ENCODE assay signal across 1 cellular context in genomic region chr6:144063744-144064401, GRCh38.
TF ChIP-seq lines count a peak whose summit lies in the region.

No MANE protein-coding gene starts in this region.

TF ChIP-seq in HepG2, 621 proteins besides CTCF, POLR2A, EP300 and RAD21 (continued from another document and continues in another):
- TF ChIP-seq YEATS4 (CRISPR knock-in tag; IDR thresholded peaks at IDR 0.05; ENCODE audit: borderline replicate concordance) (peak; percentile 55), ZNF274 (CRISPR knock-in tag; IDR thresholded peaks at IDR 0.05) (no peak), ZNF280D (CRISPR knock-in tag; IDR thresholded peaks at IDR 0.05) (0 out of 2 replicates have a peak, but pooled peaks have one; percentile 23), CCDC6 (CRISPR knock-in tag; IDR thresholded peaks at IDR 0.05) (no peak; the same call in 1 of the 2 replicates), RNF2 (conservative IDR thresholded peaks at IDR 0.05; ENCODE audit: low read depth) (peak; percentile 75; the same call in 1 of the 2 replicates), DNMT3B (CRISPR knock-in tag; conservative IDR thresholded peaks at IDR 0.05) (0 out of 2 replicates have a peak, but pooled peaks have one; percentile 61), NFIB (CRISPR knock-in tag; IDR thresholded peaks at IDR 0.05; ENCODE audit: borderline replicate concordance) (no peak), HMGXB4 (CRISPR knock-in tag; IDR thresholded peaks at IDR 0.05; ENCODE audit: borderline replicate concordance in 1 of 2, low read depth in 1 of 2) (peak; percentile 76 to 87; a peak in 3 of 4 replicates), FOXP4 (CRISPR knock-in tag; IDR thresholded peaks at IDR 0.05) (peak; percentile 18; the same call in 1 of the 2 replicates), SAFB2 (CRISPR knock-in tag; IDR thresholded peaks at IDR 0.05; ENCODE audit: borderline replicate concordance, low read depth) (no peak; the same call in 1 of the 2 replicates), ELF1 (CRISPR knock-in tag; IDR thresholded peaks at IDR 0.05) (peak; percentile 22; the same call in 1 of the 2 replicates), HMG20A (CRISPR knock-in tag; IDR thresholded peaks at IDR 0.05; ENCODE audit: borderline replicate concordance) (no peak), SALL2 (CRISPR knock-in tag; IDR thresholded peaks at IDR 0.05) (peak; percentile 63), NCOA2 (CRISPR knock-in tag; IDR thresholded peaks at IDR 0.05) (no peak), BHLHE40 (IDR thresholded peaks at IDR 0.05; ENCODE audit: low read length) (no peak), MXD1 (CRISPR knock-in tag; IDR thresholded peaks at IDR 0.05) (no peak; the same call in 1 of the 2 replicates), MAZ (IDR thresholded peaks at IDR 0.05; ENCODE audit: borderline replicate concordance, low read depth, low read length) (peak; percentile 42; the same call in 1 of the 2 replicates), MAZ (CRISPR knock-in tag; IDR thresholded peaks at IDR 0.05; ENCODE audit: low read depth) (peak; percentile 62), ZNF572 (CRISPR knock-in tag; IDR thresholded peaks at IDR 0.05) (no peak), HIVEP1 (CRISPR knock-in tag; IDR thresholded peaks at IDR 0.05) (0 out of 2 replicates have a peak, but pooled peaks have one; percentile 11), DNMT1 (CRISPR knock-in tag; IDR thresholded peaks at IDR 0.05) (no peak), FOXA3 (CRISPR knock-in tag; IDR thresholded peaks at IDR 0.05) (peak; percentile 24), RXRA (CRISPR knock-in tag; IDR thresholded peaks at IDR 0.05) (no peak; the same call in 1 of the 2 replicates), HDAC2 (CRISPR knock-in tag; IDR thresholded peaks at IDR 0.05) (peak; percentile 69; the same call in 1 of the 2 replicates), ETV5 (CRISPR knock-in tag; IDR thresholded peaks at IDR 0.05; ENCODE audit: borderline replicate concordance) (peak; percentile 11; the same call in 1 of the 2 replicates), HOXA5 (CRISPR knock-in tag; IDR thresholded peaks at IDR 0.05) (0 out of 2 replicates have a peak, but pooled peaks have one; percentile 42), ZNF772 (CRISPR knock-in tag; IDR thresholded peaks at IDR 0.05) (no peak; the same call in none of the 2 replicates)
- TF ChIP-seq, protein P1, sequence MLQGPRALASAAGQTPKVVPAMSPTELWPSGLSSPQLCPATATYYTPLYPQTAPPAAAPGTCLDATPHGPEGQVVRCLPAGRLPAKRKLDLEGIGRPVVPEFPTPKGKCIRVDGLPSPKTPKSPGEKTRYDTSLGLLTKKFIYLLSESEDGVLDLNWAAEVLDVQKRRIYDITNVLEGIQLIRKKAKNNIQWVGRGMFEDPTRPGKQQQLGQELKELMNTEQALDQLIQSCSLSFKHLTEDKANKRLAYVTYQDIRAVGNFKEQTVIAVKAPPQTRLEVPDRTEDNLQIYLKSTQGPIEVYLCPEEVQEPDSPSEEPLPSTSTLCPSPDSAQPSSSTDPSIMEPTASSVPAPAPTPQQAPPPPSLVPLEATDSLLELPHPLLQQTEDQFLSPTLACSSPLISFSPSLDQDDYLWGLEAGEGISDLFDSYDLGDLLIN (CRISPR knock-in tag; IDR thresholded peaks at IDR 0.05; ENCODE audit: borderline replicate concordance), result 0 out of 2 replicates have a peak, but pooled peaks have one; percentile 40
- TF ChIP-seq, protein P2, sequence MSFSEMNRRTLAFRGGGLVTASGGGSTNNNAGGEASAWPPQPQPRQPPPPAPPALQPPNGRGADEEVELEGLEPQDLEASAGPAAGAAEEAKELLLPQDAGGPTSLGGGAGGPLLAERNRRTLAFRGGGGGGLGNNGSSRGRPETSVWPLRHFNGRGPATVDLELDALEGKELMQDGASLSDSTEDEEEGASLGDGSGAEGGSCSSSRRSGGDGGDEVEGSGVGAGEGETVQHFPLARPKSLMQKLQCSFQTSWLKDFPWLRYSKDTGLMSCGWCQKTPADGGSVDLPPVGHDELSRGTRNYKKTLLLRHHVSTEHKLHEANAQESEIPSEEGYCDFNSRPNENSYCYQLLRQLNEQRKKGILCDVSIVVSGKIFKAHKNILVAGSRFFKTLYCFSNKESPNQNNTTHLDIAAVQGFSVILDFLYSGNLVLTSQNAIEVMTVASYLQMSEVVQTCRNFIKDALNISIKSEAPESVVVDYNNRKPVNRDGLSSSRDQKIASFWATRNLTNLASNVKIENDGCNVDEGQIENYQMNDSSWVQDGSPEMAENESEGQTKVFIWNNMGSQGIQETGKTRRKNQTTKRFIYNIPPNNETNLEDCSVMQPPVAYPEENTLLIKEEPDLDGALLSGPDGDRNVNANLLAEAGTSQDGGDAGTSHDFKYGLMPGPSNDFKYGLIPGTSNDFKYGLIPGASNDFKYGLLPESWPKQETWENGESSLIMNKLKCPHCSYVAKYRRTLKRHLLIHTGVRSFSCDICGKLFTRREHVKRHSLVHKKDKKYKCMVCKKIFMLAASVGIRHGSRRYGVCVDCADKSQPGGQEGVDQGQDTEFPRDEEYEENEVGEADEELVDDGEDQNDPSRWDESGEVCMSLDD (CRISPR knock-in tag; IDR thresholded peaks at IDR 0.05; ENCODE audit: borderline replicate concordance), result peak; percentile 70; the same call in 1 of the 2 replicates
- TF ChIP-seq, protein P3, sequence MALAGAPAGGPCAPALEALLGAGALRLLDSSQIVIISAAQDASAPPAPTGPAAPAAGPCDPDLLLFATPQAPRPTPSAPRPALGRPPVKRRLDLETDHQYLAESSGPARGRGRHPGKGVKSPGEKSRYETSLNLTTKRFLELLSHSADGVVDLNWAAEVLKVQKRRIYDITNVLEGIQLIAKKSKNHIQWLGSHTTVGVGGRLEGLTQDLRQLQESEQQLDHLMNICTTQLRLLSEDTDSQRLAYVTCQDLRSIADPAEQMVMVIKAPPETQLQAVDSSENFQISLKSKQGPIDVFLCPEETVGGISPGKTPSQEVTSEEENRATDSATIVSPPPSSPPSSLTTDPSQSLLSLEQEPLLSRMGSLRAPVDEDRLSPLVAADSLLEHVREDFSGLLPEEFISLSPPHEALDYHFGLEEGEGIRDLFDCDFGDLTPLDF (CRISPR knock-in tag; IDR thresholded peaks at IDR 0.05), result peak; percentile 72; the same call in 1 of the 2 replicates
- TF ChIP-seq, protein P4, sequence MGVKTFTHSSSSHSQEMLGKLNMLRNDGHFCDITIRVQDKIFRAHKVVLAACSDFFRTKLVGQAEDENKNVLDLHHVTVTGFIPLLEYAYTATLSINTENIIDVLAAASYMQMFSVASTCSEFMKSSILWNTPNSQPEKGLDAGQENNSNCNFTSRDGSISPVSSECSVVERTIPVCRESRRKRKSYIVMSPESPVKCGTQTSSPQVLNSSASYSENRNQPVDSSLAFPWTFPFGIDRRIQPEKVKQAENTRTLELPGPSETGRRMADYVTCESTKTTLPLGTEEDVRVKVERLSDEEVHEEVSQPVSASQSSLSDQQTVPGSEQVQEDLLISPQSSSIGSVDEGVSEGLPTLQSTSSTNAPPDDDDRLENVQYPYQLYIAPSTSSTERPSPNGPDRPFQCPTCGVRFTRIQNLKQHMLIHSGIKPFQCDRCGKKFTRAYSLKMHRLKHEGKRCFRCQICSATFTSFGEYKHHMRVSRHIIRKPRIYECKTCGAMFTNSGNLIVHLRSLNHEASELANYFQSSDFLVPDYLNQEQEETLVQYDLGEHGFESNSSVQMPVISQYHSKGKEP (CRISPR knock-in tag; IDR thresholded peaks at IDR 0.05), result no peak
- TF ChIP-seq, protein P5, sequence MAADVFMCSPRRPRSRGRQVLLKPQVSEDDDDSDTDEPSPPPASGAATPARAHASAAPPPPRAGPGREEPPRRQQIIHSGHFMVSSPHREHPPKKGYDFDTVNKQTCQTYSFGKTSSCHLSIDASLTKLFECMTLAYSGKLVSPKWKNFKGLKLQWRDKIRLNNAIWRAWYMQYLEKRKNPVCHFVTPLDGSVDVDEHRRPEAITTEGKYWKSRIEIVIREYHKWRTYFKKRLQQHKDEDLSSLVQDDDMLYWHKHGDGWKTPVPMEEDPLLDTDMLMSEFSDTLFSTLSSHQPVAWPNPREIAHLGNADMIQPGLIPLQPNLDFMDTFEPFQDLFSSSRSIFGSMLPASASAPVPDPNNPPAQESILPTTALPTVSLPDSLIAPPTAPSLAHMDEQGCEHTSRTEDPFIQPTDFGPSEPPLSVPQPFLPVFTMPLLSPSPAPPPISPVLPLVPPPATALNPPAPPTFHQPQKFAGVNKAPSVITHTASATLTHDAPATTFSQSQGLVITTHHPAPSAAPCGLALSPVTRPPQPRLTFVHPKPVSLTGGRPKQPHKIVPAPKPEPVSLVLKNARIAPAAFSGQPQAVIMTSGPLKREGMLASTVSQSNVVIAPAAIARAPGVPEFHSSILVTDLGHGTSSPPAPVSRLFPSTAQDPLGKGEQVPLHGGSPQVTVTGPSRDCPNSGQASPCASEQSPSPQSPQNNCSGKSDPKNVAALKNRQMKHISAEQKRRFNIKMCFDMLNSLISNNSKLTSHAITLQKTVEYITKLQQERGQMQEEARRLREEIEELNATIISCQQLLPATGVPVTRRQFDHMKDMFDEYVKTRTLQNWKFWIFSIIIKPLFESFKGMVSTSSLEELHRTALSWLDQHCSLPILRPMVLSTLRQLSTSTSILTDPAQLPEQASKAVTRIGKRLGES (CRISPR knock-in tag; IDR thresholded peaks at IDR 0.05; ENCODE audit: borderline replicate concordance), result 0 out of 2 replicates have a peak, but pooled peaks have one; percentile 39
- TF ChIP-seq, protein P6, sequence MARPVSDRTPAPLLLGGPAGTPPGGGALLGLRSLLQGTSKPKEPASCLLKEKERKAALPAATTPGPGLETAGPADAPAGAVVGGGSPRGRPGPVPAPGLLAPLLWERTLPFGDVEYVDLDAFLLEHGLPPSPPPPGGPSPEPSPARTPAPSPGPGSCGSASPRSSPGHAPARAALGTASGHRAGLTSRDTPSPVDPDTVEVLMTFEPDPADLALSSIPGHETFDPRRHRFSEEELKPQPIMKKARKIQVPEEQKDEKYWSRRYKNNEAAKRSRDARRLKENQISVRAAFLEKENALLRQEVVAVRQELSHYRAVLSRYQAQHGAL (CRISPR knock-in tag; IDR thresholded peaks at IDR 0.05; ENCODE audit: not compliant biosample characterization), result no peak
